In genomic region chr17:60909405-60909804, GRCh38 we compare ENCODE assay signal across 1 cellular context.
TF ChIP-seq lines count a peak whose summit lies in the region.

No MANE protein-coding gene starts in this region.

TF ChIP-seq in SK-N-SH, 30 proteins besides CTCF, POLR2A, EP300 and RAD21 (continued from another document):
- no peak for TF ChIP-seq REST (IDR thresholded peaks at IDR 0.05; ENCODE audit: low read depth, low read length)
- no peak; the same call in 1 of the 2 replicates for TF ChIP-seq JUND (IDR thresholded peaks at IDR 0.05)
